ENCODE assay signal across 1 cellular context in the genomic region with DNA sequence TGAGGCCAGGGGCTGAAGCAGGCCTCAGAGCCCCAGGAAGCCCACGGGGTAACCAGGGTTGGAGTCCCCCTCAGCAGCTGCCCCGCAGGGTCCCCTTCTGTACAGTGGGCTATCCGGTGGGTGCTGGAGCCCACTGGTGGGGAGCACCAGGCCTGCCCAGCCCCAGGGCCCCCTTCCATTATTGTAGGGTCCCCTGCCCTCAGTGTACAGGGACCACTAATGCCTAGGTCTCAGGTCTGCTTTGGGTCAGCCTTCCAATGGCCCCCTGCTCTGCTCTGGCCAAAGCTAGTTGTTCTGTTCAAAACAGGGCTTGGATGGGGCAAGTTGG.
TF ChIP-seq lines count a peak whose summit lies in the region.

No MANE protein-coding gene starts in this region.

TF ChIP-seq in HCT116, 20 proteins besides CTCF, POLR2A, EP300 and RAD21:
- TF ChIP-seq SP1 (IDR thresholded peaks at IDR 0.05; ENCODE audit: low read depth) (no peak), EZH2 (IDR thresholded peaks at IDR 0.05) (no peak)
TF ChIP-seq in HCT116: peak in this region for 0.
